In the genomic region with DNA sequence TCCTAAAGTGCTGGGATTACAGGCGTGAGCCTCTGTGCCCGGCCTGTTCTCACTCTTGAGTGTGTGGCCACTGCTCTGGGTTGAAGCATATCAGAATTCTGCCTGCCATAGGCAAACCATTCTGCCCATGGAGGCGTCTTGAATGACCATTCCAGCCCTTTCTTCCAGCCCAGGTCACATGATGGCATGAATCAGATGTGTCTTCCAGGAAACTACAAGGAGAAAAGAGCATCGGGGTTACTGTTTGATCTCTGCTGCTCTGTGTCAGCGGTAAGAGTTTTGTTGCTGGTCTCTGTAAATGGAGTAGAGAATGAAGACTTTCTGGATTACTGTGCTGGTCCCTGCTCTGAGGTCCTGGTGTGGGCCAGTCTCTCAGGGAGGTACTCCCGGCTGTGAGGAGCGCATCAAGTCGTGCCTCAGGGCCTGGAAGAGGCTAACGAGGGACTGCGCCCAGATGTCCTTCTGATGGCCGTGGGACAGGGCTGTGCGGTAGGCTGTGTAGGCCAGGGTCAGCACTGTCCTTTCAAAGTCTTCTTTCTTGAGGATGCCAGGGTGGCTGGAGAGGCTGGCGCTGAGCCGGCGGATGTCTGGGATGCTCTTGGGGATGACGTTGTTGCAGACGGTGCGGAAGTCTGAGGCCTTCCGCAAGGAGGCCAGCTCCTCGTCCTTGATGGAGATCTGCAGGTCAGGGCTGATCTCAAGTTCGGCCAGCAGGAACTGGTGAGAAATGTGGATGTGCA, we compare ENCODE assay signal across 3 cellular contexts.
TF ChIP-seq lines count a peak whose summit lies in the region.

No MANE protein-coding gene starts in this region.

TF ChIP-seq in SK-N-SH, 30 proteins besides CTCF, POLR2A, EP300 and RAD21:
- TF ChIP-seq, protein P1, sequence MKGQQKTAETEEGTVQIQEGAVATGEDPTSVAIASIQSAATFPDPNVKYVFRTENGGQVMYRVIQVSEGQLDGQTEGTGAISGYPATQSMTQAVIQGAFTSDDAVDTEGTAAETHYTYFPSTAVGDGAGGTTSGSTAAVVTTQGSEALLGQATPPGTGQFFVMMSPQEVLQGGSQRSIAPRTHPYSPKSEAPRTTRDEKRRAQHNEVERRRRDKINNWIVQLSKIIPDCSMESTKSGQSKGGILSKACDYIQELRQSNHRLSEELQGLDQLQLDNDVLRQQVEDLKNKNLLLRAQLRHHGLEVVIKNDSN (IDR thresholded peaks at IDR 0.05; ENCODE audit: borderline replicate concordance, low read depth) = peak; percentile 63; the same call in 1 of the 2 replicates
- no peak for TF ChIP-seq JUND (IDR thresholded peaks at IDR 0.05)

TF ChIP-seq in SK-N-SH treated with all-trans-retinoic acid at 6 μM for 48 hours, 23 proteins besides CTCF, POLR2A, EP300 and RAD21 (continues in another document):
- TF ChIP-seq OSR1 (CRISPR knock-in tag; IDR thresholded peaks at IDR 0.05) (no peak), TOX (CRISPR knock-in tag; IDR thresholded peaks at IDR 0.05; ENCODE audit: borderline replicate concordance) (no peak), ARNTL (CRISPR knock-in tag; IDR thresholded peaks at IDR 0.05; ENCODE audit: borderline replicate concordance, low read depth) (no peak), GLIS3 (CRISPR knock-in tag; IDR thresholded peaks at IDR 0.05) (no peak), BACH2 (CRISPR knock-in tag; IDR thresholded peaks at IDR 0.05; ENCODE audit: borderline replicate concordance) (no peak), ZNF565 (CRISPR knock-in tag; conservative IDR thresholded peaks at IDR 0.05; ENCODE audit: low read depth) (no peak), PPARA (CRISPR knock-in tag; IDR thresholded peaks at IDR 0.05; ENCODE audit: borderline replicate concordance) (no peak), ZFP3 (CRISPR knock-in tag; IDR thresholded peaks at IDR 0.05) (no peak), CSDC2 (CRISPR knock-in tag; IDR thresholded peaks at IDR 0.05) (no peak), ISL1 (CRISPR knock-in tag; IDR thresholded peaks at IDR 0.05) (no peak)
- TF ChIP-seq, protein P2, sequence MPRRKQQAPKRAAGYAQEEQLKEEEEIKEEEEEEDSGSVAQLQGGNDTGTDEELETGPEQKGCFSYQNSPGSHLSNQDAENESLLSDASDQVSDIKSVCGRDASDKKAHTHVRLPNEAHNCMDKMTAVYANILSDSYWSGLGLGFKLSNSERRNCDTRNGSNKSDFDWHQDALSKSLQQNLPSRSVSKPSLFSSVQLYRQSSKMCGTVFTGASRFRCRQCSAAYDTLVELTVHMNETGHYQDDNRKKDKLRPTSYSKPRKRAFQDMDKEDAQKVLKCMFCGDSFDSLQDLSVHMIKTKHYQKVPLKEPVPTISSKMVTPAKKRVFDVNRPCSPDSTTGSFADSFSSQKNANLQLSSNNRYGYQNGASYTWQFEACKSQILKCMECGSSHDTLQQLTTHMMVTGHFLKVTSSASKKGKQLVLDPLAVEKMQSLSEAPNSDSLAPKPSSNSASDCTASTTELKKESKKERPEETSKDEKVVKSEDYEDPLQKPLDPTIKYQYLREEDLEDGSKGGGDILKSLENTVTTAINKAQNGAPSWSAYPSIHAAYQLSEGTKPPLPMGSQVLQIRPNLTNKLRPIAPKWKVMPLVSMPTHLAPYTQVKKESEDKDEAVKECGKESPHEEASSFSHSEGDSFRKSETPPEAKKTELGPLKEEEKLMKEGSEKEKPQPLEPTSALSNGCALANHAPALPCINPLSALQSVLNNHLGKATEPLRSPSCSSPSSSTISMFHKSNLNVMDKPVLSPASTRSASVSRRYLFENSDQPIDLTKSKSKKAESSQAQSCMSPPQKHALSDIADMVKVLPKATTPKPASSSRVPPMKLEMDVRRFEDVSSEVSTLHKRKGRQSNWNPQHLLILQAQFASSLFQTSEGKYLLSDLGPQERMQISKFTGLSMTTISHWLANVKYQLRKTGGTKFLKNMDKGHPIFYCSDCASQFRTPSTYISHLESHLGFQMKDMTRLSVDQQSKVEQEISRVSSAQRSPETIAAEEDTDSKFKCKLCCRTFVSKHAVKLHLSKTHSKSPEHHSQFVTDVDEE (CRISPR knock-in tag; IDR thresholded peaks at IDR 0.05) = no peak
- TF ChIP-seq, protein P3, sequence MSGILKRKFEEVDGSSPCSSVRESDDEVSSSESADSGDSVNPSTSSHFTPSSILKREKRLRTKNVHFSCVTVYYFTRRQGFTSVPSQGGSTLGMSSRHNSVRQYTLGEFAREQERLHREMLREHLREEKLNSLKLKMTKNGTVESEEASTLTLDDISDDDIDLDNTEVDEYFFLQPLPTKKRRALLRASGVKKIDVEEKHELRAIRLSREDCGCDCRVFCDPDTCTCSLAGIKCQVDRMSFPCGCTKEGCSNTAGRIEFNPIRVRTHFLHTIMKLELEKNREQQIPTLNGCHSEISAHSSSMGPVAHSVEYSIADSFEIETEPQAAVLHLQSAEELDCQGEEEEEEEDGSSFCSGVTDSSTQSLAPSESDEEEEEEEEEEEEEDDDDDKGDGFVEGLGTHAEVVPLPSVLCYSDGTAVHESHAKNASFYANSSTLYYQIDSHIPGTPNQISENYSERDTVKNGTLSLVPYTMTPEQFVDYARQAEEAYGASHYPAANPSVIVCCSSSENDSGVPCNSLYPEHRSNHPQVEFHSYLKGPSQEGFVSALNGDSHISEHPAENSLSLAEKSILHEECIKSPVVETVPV (CRISPR knock-in tag; IDR thresholded peaks at IDR 0.05) = no peak
- TF ChIP-seq, protein P4, sequence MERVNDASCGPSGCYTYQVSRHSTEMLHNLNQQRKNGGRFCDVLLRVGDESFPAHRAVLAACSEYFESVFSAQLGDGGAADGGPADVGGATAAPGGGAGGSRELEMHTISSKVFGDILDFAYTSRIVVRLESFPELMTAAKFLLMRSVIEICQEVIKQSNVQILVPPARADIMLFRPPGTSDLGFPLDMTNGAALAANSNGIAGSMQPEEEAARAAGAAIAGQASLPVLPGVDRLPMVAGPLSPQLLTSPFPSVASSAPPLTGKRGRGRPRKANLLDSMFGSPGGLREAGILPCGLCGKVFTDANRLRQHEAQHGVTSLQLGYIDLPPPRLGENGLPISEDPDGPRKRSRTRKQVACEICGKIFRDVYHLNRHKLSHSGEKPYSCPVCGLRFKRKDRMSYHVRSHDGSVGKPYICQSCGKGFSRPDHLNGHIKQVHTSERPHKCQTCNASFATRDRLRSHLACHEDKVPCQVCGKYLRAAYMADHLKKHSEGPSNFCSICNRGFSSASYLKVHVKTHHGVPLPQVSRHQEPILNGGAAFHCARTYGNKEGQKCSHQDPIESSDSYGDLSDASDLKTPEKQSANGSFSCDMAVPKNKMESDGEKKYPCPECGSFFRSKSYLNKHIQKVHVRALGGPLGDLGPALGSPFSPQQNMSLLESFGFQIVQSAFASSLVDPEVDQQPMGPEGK (CRISPR knock-in tag; IDR thresholded peaks at IDR 0.05; ENCODE audit: borderline replicate concordance) = no peak
- TF ChIP-seq, protein P5, sequence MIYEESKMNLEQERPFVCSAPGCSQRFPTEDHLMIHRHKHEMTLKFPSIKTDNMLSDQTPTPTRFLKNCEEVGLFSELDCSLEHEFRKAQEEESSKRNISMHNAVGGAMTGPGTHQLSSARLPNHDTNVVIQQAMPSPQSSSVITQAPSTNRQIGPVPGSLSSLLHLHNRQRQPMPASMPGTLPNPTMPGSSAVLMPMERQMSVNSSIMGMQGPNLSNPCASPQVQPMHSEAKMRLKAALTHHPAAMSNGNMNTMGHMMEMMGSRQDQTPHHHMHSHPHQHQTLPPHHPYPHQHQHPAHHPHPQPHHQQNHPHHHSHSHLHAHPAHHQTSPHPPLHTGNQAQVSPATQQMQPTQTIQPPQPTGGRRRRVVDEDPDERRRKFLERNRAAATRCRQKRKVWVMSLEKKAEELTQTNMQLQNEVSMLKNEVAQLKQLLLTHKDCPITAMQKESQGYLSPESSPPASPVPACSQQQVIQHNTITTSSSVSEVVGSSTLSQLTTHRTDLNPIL (CRISPR knock-in tag; IDR thresholded peaks at IDR 0.05; ENCODE audit: low read depth) = no peak

TF ChIP-seq in H1, 55 proteins besides CTCF, POLR2A, EP300 and RAD21:
- TF ChIP-seq SAP30 (IDR thresholded peaks at IDR 0.05; ENCODE audit: insufficient read depth, insufficient replicate concordance, low read length) (no peak), BACH1 (IDR thresholded peaks at IDR 0.05; ENCODE audit: low read length) (no peak), ZNF274 (IDR thresholded peaks at IDR 0.05; ENCODE audit: borderline replicate concordance, extremely low read depth, low read length) (no peak), JUND (IDR thresholded peaks at IDR 0.05; ENCODE audit: low read length) (no peak), TAF7 (optimal IDR thresholded peaks at IDR 0.05; ENCODE audit: borderline replicate concordance, low read depth, low read length) (no peak), JUN (IDR thresholded peaks at IDR 0.05; ENCODE audit: low read depth, low read length) (no peak), CREB1 (IDR thresholded peaks at IDR 0.05) (no peak), SP4 (IDR thresholded peaks at IDR 0.05; ENCODE audit: low read length) (no peak), RBBP5 (IDR thresholded peaks at IDR 0.05; ENCODE audit: borderline replicate concordance, low read depth, low read length) (no peak), HDAC2 (IDR thresholded peaks at IDR 0.05; ENCODE audit: borderline replicate concordance in 1 of 2, low read depth in 2 of 2, low read length in 2 of 2) (no peak), CHD2 (IDR thresholded peaks at IDR 0.05; ENCODE audit: low read length) (no peak), NANOG (IDR thresholded peaks at IDR 0.05; ENCODE audit: insufficient read depth, low read depth, low read length, poor library complexity, severe bottlenecking) (no peak), EZH2 (IDR thresholded peaks at IDR 0.05; ENCODE audit: low read depth, low read length, severe bottlenecking) (no peak), KDM5A (IDR thresholded peaks at IDR 0.05; ENCODE audit: low read length) (no peak), PHF8 (conservative IDR thresholded peaks at IDR 0.05; ENCODE audit: low read depth, low read length) (no peak), KDM4A (IDR thresholded peaks at IDR 0.05; ENCODE audit: low read depth, low read length, severe bottlenecking) (no peak), TEAD4 (IDR thresholded peaks at IDR 0.05; ENCODE audit: low read depth, low read length) (no peak)
- TF ChIP-seq, protein P6, sequence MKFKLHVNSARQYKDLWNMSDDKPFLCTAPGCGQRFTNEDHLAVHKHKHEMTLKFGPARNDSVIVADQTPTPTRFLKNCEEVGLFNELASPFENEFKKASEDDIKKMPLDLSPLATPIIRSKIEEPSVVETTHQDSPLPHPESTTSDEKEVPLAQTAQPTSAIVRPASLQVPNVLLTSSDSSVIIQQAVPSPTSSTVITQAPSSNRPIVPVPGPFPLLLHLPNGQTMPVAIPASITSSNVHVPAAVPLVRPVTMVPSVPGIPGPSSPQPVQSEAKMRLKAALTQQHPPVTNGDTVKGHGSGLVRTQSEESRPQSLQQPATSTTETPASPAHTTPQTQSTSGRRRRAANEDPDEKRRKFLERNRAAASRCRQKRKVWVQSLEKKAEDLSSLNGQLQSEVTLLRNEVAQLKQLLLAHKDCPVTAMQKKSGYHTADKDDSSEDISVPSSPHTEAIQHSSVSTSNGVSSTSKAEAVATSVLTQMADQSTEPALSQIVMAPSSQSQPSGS (IDR thresholded peaks at IDR 0.05; ENCODE audit: low read length) = no peak
